Comparison of ENCODE assay signal across 20 cellular contexts in the genomic region with DNA sequence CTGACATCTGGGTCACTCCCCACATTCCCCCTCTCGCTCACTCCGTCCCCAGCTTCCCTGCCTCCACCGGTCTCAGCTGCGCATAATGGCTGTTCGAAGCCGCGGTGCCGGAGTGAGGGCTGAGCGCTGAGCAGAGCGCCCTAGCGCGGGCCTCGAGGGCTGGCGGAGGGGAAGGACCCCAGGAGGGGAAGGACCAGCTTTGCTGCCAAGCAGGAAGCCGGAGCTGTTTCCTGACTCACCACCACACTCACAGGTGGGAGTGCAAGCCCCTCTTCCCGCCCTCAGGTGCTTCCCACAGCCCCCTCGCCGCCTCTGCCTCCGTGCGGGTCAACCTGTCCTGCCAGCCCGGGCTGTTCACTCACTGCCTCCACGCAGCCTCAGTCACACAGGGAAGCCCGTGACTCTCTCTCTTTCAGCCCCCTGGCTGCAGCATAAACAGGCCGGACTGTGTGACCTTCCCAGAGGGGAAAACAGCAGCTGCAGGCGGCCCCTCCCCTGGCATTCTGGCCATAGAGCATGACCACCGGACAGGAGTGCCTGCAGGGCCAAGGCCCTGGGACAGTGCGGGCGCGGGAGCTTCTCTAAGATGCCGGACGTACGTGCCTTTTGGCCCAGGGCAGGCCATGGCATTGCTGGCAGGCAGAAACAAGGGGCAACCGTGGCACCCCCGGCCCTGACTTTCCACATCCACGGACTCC. TPM values are rescaled to one million over a fixed set of nuclear protein-coding genes. Genes with fewer than 3 reads are reported as not detected.
A peak's percentile ranks its signal among the peaks of the same experiment; 100 is the strongest.
DNase-seq lines count a peak whose midpoint lies in the region; ATAC-seq, FAIRE-seq and TF ChIP-seq lines count a peak whose summit lies in the region.
"Had no signal": no experiment of that assay in that cellular context is flagged by ENCODE, and none has a peak within 500 bp of the region (broad histone marks: within the 10 kb centered on the region; RNA-seq: fewer than 3 reads in every experiment).

No MANE protein-coding gene starts in this region.

- BruUV-seq in HepG2 (replicated peaks; lab: Mats Ljungman, UMichigan): no TSS peak
- BruUV-seq in Calu3 (replicated peaks; lab: Mats Ljungman, UMichigan): no TSS peak

- no peak for ATAC-seq in activated naive CD8-positive, alpha-beta T cell treated with anti-CD3 and anti-CD28 coated beads, Interleukin-2, amount 50 U/mL, for 24 hours
- ATAC-seq in HepG2 (peak; percentile 57), gastrocnemius medialis (peak; percentile 56 to 81), GM18519 (IDR thresholded peaks at IDR 0.05; ENCODE audit: low FRiP score, unreplicated experiment) (no peak)

- H3K36me3 Mint-ChIP-seq in activated naive CD8-positive, alpha-beta T cell treated with anti-CD3 and anti-CD28 coated beads for 36 hours: no peaks in the 10 kb centered on the region
- peaks cover 7% of the 10 kb centered on the region for H3K36me3 Mint-ChIP-seq in activated naive CD8-positive, alpha-beta T cell treated with anti-CD3 and anti-CD28 coated beads, Interleukin-2, amount 50 U/mL, for 24 hours (ENCODE audit: low read depth)
- H3K36me3 Mint-ChIP-seq in Calu3 (ENCODE audit: insufficient read depth, unreplicated experiment): no peaks in the 10 kb centered on the region
- H3K36me3 Mint-ChIP-seq: activated CD4-positive, alpha-beta memory T cell treated with anti-CD3 and anti-CD28 coated beads for 36 hours had no signal

- H3K4me2 ChIP-seq in HepG2 (ENCODE audit: low read depth, low read length): no peak overlapping the region

- no peaks in the 10 kb centered on the region for H3K79me2 ChIP-seq in HepG2 (ENCODE audit: insufficient read depth, low read length)

- H3K9me3 ChIP-seq in HepG2 (ENCODE audit: low read length): peaks cover 7% of the 10 kb centered on the region; the same call in 1 of the 2 replicates
- H3K9me3 ChIP-seq in gastrocnemius medialis: no peaks in the 10 kb centered on the region
- H3K9me3 ChIP-seq: adrenal gland, left ventricle myocardium inferior, transverse colon had no signal

- H3K36me3 ChIP-seq in HepG2 (replicated peaks in 1 of 2; ENCODE audit: control insufficient read depth in 1 of 2, insufficient read depth in 2 of 2, low read length in 2 of 2): no peaks in the 10 kb centered on the region; a peak in 2 of 5 replicates
- peaks cover 0 to 7% of the 10 kb centered on the region in 2 donors for H3K36me3 ChIP-seq in gastrocnemius medialis
- H3K36me3 ChIP-seq: adrenal gland, left ventricle myocardium inferior, transverse colon had no signal

- no peak for FAIRE-seq in HepG2 (lab: Jason Lieb, UNC)
- FAIRE-seq: A204.1 had no signal

- CTCF ChIA-PET in HepG2 (lab: Yijun Ruan, JAX; ENCODE audit: low intra/inter-chr PET ratio, low total read pairs) (no interaction called here), Calu3 (lab: Charles Lee) (no interaction called here)

- POLR2A ChIA-PET in HepG2 (lab: Yijun Ruan, JAX): no interaction called here

- TF ChIP-seq CTCF in HepG2 (CRISPR knock-in tag; IDR thresholded peaks at IDR 0.05) (peak; percentile 40; the same call in 1 of the 2 replicates), gastrocnemius medialis (IDR thresholded peaks at IDR 0.05 in 4 of 5, conservative IDR thresholded peaks at IDR 0.05 in 1 of 5) (no peak), Calu3 (IDR thresholded peaks at IDR 0.05; ENCODE audit: unreplicated experiment) (no peak)

- intact Hi-C loops in HepG2 (cut with micrococcal nuclease; ENCODE audit: unreplicated experiment): no loop called here
- intact Hi-C loops in gastrocnemius medialis (cut with DNase I; ENCODE audit: low total_unique reads): no loop called here
- intact Hi-C loops in Calu3 (cut with micrococcal nuclease; ENCODE audit: unreplicated experiment): no loop called here

- H3K27ac Mint-ChIP-seq in activated naive CD8-positive, alpha-beta T cell treated with anti-CD3 and anti-CD28 coated beads for 36 hours: no peak overlapping the region
- H3K27ac Mint-ChIP-seq in activated naive CD8-positive, alpha-beta T cell treated with anti-CD3 and anti-CD28 coated beads, Interleukin-2, amount 50 U/mL, for 24 hours: no peak overlapping the region
- no peak overlapping the region for H3K27ac Mint-ChIP-seq in Calu3 (ENCODE audit: unreplicated experiment)
- H3K27ac Mint-ChIP-seq: activated CD4-positive, alpha-beta memory T cell treated with anti-CD3 and anti-CD28 coated beads for 36 hours had no signal

- TF ChIP-seq POLR2A in HepG2 (IDR thresholded peaks at IDR 0.05; ENCODE audit: insufficient read depth in 1 of 2, low read depth in 2 of 2, low read length in 2 of 2) (no peak), gastrocnemius medialis (IDR thresholded peaks at IDR 0.05) (peak; percentile 35 to 42)

- no peak overlapping the region for H3K9ac ChIP-seq in HepG2 (ENCODE audit: insufficient read depth, low read depth, low read length)

- no peak overlapping the region for H2AFZ ChIP-seq in HepG2 (ENCODE audit: low read length)

- 85% methylated on average over 21 of the region's 35 CpGs for WGBS in HepG2 (ENCODE audit: low lambda C conversion rate)

- no peaks in the 10 kb centered on the region for H3K27me3 ChIP-seq in HepG2 (ENCODE audit: control insufficient read depth in 1 of 2, insufficient read depth in 2 of 2, low read length in 2 of 2)
- H3K27me3 ChIP-seq in gastrocnemius medialis: no peaks in the 10 kb centered on the region
- H3K27me3 ChIP-seq: adrenal gland, transverse colon had no signal

- in situ Hi-C loops in HepG2 (cut with HindIII; ENCODE audit: extremely low pct_ligation_motif_present, low pct_unique_long_range_greater_than_20kb): no loop called here
- in situ Hi-C loops in gastrocnemius medialis (cut with MboI; ENCODE audit: low sequenced_read_pairs in 4 of 4): no loop called here

- no peaks in the 10 kb centered on the region for H3K27me3 Mint-ChIP-seq in activated naive CD8-positive, alpha-beta T cell treated with anti-CD3 and anti-CD28 coated beads for 36 hours
- no peaks in the 10 kb centered on the region for H3K27me3 Mint-ChIP-seq in activated naive CD8-positive, alpha-beta T cell treated with anti-CD3 and anti-CD28 coated beads, Interleukin-2, amount 50 U/mL, for 24 hours
- H3K27me3 Mint-ChIP-seq in Calu3 (ENCODE audit: unreplicated experiment): no peaks in the 10 kb centered on the region
- H3K27me3 Mint-ChIP-seq: activated CD4-positive, alpha-beta memory T cell treated with anti-CD3 and anti-CD28 coated beads for 36 hours had no signal

- TF ChIP-seq EP300 in HepG2 (IDR thresholded peaks at IDR 0.05; ENCODE audit: low read depth in 2 of 2, low read length in 2 of 2) (no peak), HepG2 (CRISPR knock-in tag; IDR thresholded peaks at IDR 0.05; ENCODE audit: borderline replicate concordance) (no peak)

- H3K4me1 ChIP-seq in HepG2 (ENCODE audit: insufficient read depth, low read length): peaks cover 76% of the 10 kb centered on the region
- peaks cover 8 to 17% of the 10 kb centered on the region in 2 donors for H3K4me1 ChIP-seq in gastrocnemius medialis
- H3K4me1 ChIP-seq: left ventricle myocardium inferior had no signal

- H3K9me3 Mint-ChIP-seq in activated naive CD8-positive, alpha-beta T cell treated with anti-CD3 and anti-CD28 coated beads for 36 hours: peaks cover 4% of the 10 kb centered on the region
- peaks cover 6% of the 10 kb centered on the region for H3K9me3 Mint-ChIP-seq in activated naive CD8-positive, alpha-beta T cell treated with anti-CD3 and anti-CD28 coated beads, Interleukin-2, amount 50 U/mL, for 24 hours
- H3K9me3 Mint-ChIP-seq in Calu3 (ENCODE audit: low read depth, unreplicated experiment): no peaks in the 10 kb centered on the region

- H3K27ac ChIP-seq in HepG2 (ENCODE audit: extremely low read length, insufficient read depth, low read length) (peak overlapping the region; percentile 52), gastrocnemius medialis (peak overlapping the region; percentile 22 to 77 (median 72))
- H3K27ac ChIP-seq: HL-60, left ventricle myocardium inferior, transverse colon had no signal

- H3K4me3 ChIP-seq in HepG2 (replicated peaks in 1 of 3; ENCODE audit: insufficient read depth in 1 of 3, low read depth in 2 of 3, low read length in 3 of 3) (no peak overlapping the region), gastrocnemius medialis (peak overlapping the region in 2 of 4 donors; percentile 15 to 17)
- H3K4me3 ChIP-seq: adrenal gland, left ventricle myocardium inferior, transverse colon had no signal

- no peak for DNase-seq in activated naive CD8-positive, alpha-beta T cell treated with anti-CD3 and anti-CD28 coated beads for 36 hours
- DNase-seq in activated naive CD8-positive, alpha-beta T cell treated with anti-CD3 and anti-CD28 coated beads, Interleukin-2, amount 50 U/mL, for 24 hours: no peak
- DNase-seq in HepG2 (ENCODE audit: low spot score): peak; percentile 35
- DNase-seq in gastrocnemius medialis: peak in 1 of 2 donors; percentile 47
- DNase-seq in HuH-7.5 (ENCODE audit: low spot score): no peak
- no peak for DNase-seq in Calu3
- DNase-seq in NCI-H1417 treated with DMSO at 0.1 percent for 48 hours (lab: John Stamatoyannopoulos, UW): no peak
- DNase-seq: activated CD4-positive, alpha-beta memory T cell treated with anti-CD3 and anti-CD28 coated beads for 36 hours; adrenal gland; effector memory CD4-positive, alpha-beta T cell; hippocampal formation; KG1; left ventricle myocardium inferior; NCI-H1417; RPMI8226; stimulated activated CD4-positive, alpha-beta T cell treated with anti-CD3 and anti-CD28 coated beads, Interleukin-1b, Interleukin-23, amount 100 ng/mL, for 48 hours; transverse colon had no signal

- peak overlapping the region; percentile 43 for H3K4me3 Mint-ChIP-seq in activated naive CD8-positive, alpha-beta T cell treated with anti-CD3 and anti-CD28 coated beads for 36 hours
- no peak overlapping the region for H3K4me3 Mint-ChIP-seq in activated naive CD8-positive, alpha-beta T cell treated with anti-CD3 and anti-CD28 coated beads, Interleukin-2, amount 50 U/mL, for 24 hours
- H3K4me3 Mint-ChIP-seq in Calu3 (ENCODE audit: low read depth, unreplicated experiment): no peak overlapping the region
- H3K4me3 Mint-ChIP-seq: activated CD4-positive, alpha-beta memory T cell treated with anti-CD3 and anti-CD28 coated beads for 36 hours had no signal

- peaks cover 22% of the 10 kb centered on the region for H3K4me1 Mint-ChIP-seq in activated naive CD8-positive, alpha-beta T cell treated with anti-CD3 and anti-CD28 coated beads for 36 hours
- peaks cover 38% of the 10 kb centered on the region for H3K4me1 Mint-ChIP-seq in activated naive CD8-positive, alpha-beta T cell treated with anti-CD3 and anti-CD28 coated beads, Interleukin-2, amount 50 U/mL, for 24 hours
- H3K4me1 Mint-ChIP-seq in Calu3 (ENCODE audit: low read depth, unreplicated experiment): no peaks in the 10 kb centered on the region

- no peak for TF ChIP-seq RAD21 in HepG2 (CRISPR knock-in tag; IDR thresholded peaks at IDR 0.05)

- no peaks in the 10 kb centered on the region for H4K20me1 ChIP-seq in HepG2 (ENCODE audit: insufficient read depth, low read length)

RNA-seq across cellular contexts. Expression of gene SLC43A2, which starts 23.7 kb away (rescaled TPM):
- 1 to 10 TPM; 3.7 to 4.6 TPM for total RNA-seq in activated naive CD8-positive, alpha-beta T cell treated with anti-CD3 and anti-CD28 coated beads for 36 hours
- 3.3 and 7.3 TPM in 2 replicates for total RNA-seq in HepG2 (2016; rRNA removed; fragmentation: Illumina TruSeq; extraction: Trizol)
- 0.97 and 1.3 TPM in 2 replicates for total RNA-seq in HepG2 (2016; cell fraction: cytosol; rRNA removed; fragmentation: Illumina TruSeq; extraction: Trizol; ENCODE audit: low read depth)
- total RNA-seq in HepG2 (2016; cell fraction: insoluble cytoplasmic fraction; rRNA removed; fragmentation: Illumina TruSeq; extraction: Trizol): 2.0 and 8.1 TPM in 2 replicates
- total RNA-seq in HepG2 (2016; cell fraction: membrane; rRNA removed; fragmentation: Illumina TruSeq; extraction: Trizol): 4.2 and 4.8 TPM in 2 replicates
- total RNA-seq in HepG2 (2016; cell fraction: nucleus; rRNA removed; fragmentation: Illumina TruSeq; extraction: Trizol): 6.5 and 9.2 TPM in 2 replicates
- polyA plus RNA-seq in HepG2 (2011; rRNA removed): 20.0 and 26.7 TPM in 2 replicates
- 24.6 and 32.6 TPM in 2 replicates for polyA plus RNA-seq in HepG2 (2011; cell fraction: cytosol; rRNA removed)
- 23.0 and 27.0 TPM in 2 replicates for polyA plus RNA-seq in HepG2 (2011; cell fraction: nucleus; rRNA removed)
- polyA plus RNA-seq in HepG2 (2012): 23.6 and 32.7 TPM in 2 replicates
- 1.1 and 1.6 TPM in 2 replicates for polyA plus RNA-seq in HepG2 (2016; cell fraction: cytosol; fragmentation: Illumina TruSeq; extraction: Trizol; ENCODE audit: low read depth)
- polyA plus RNA-seq in HepG2 (2016; cell fraction: insoluble cytoplasmic fraction; fragmentation: Illumina TruSeq; extraction: Trizol; ENCODE audit: low read depth): 3.0 and 4.3 TPM in 2 replicates
- 2.7 and 2.9 TPM in 2 replicates for polyA plus RNA-seq in HepG2 (2016; cell fraction: membrane; fragmentation: Illumina TruSeq; extraction: Trizol; ENCODE audit: low read depth)
- polyA plus RNA-seq in HepG2 (2016; cell fraction: nucleus; fragmentation: Illumina TruSeq; extraction: Trizol; ENCODE audit: insufficient read depth, low read depth): 12.1 and 13.4 TPM in 2 replicates
- polyA minus RNA-seq in HepG2 (2011; rRNA and poly(A)+ RNA removed; ENCODE audit: low replicate concordance): 35.9 and 121 TPM in 2 replicates
- 22.7 and 26.1 TPM in 2 replicates for polyA minus RNA-seq in HepG2 (2011; cell fraction: cytosol; rRNA and poly(A)+ RNA removed)
- 18.9 and 19.1 TPM in 2 replicates for polyA minus RNA-seq in HepG2 (2011; cell fraction: nucleus; rRNA and poly(A)+ RNA removed)
- total RNA-seq in gastrocnemius medialis: 10 to 100 TPM; 26.9 to 96.9 (median 55.2) TPM
- total RNA-seq in Calu3 (2022): 3.3 TPM in 2 replicates

RNA-seq across cellular contexts. Expression of gene SCARF1, which starts 40.6 kb away (rescaled TPM):
- 1 to 10 TPM; 2.5 to 2.6 TPM for total RNA-seq in activated naive CD8-positive, alpha-beta T cell treated with anti-CD3 and anti-CD28 coated beads for 36 hours
- total RNA-seq in HepG2 (2016; rRNA removed; fragmentation: Illumina TruSeq; extraction: Trizol) (0.24 TPM in 1 of 2 replicates, not detected in the other), gastrocnemius medialis (10 to 100 TPM in 1 of 4 donors, 1 to 10 TPM in 3; 4.1 to 15.1 (median 5.7) TPM), Calu3 (2022) (0.14 and 0.37 TPM in 2 replicates)
- total RNA-seq in HepG2 (2016; cell fraction: cytosol; rRNA removed; fragmentation: Illumina TruSeq; extraction: Trizol; ENCODE audit: low read depth): 0.09 TPM in 1 of 2 replicates, not detected in the other
- total RNA-seq in HepG2 (2016; cell fraction: insoluble cytoplasmic fraction; rRNA removed; fragmentation: Illumina TruSeq; extraction: Trizol): 0.04 TPM in 1 of 2 replicates, not detected in the other
- 0.07 and 0.09 TPM in 2 replicates for total RNA-seq in HepG2 (2016; cell fraction: membrane; rRNA removed; fragmentation: Illumina TruSeq; extraction: Trizol)
- total RNA-seq in HepG2 (2016; cell fraction: nucleus; rRNA removed; fragmentation: Illumina TruSeq; extraction: Trizol): 0.16 and 0.34 TPM in 2 replicates
- polyA plus RNA-seq in HepG2 (2011; rRNA removed): 0.71 and 0.72 TPM in 2 replicates
- polyA plus RNA-seq in HepG2 (2011; cell fraction: cytosol; rRNA removed): 0.17 and 0.25 TPM in 2 replicates
- 7.1 and 9.1 TPM in 2 replicates for polyA plus RNA-seq in HepG2 (2011; cell fraction: nucleus; rRNA removed)
- polyA plus RNA-seq in HepG2 (2012): 0.39 and 0.59 TPM in 2 replicates
- not detected in 2 replicates for polyA plus RNA-seq in HepG2 (2016; cell fraction: cytosol; fragmentation: Illumina TruSeq; extraction: Trizol; ENCODE audit: low read depth)
- not detected in 2 replicates for polyA plus RNA-seq in HepG2 (2016; cell fraction: insoluble cytoplasmic fraction; fragmentation: Illumina TruSeq; extraction: Trizol; ENCODE audit: low read depth)
- polyA plus RNA-seq in HepG2 (2016; cell fraction: membrane; fragmentation: Illumina TruSeq; extraction: Trizol; ENCODE audit: low read depth): not detected in 2 replicates
- 0.44 and 0.51 TPM in 2 replicates for polyA plus RNA-seq in HepG2 (2016; cell fraction: nucleus; fragmentation: Illumina TruSeq; extraction: Trizol; ENCODE audit: insufficient read depth, low read depth)
- 0.23 and 0.68 TPM in 2 replicates for polyA minus RNA-seq in HepG2 (2011; rRNA and poly(A)+ RNA removed; ENCODE audit: low replicate concordance)
- polyA minus RNA-seq in HepG2 (2011; cell fraction: cytosol; rRNA and poly(A)+ RNA removed): not detected in 2 replicates
- polyA minus RNA-seq in HepG2 (2011; cell fraction: nucleus; rRNA and poly(A)+ RNA removed): 0.99 and 1.5 TPM in 2 replicates

RNA-seq across cellular contexts. Expression of gene PITPNA, which starts 42.4 kb away (rescaled TPM):
- 10 to 100 TPM; 54.9 to 58.4 TPM for total RNA-seq in activated naive CD8-positive, alpha-beta T cell treated with anti-CD3 and anti-CD28 coated beads for 36 hours
- 14.3 and 15.5 TPM in 2 replicates for total RNA-seq in HepG2 (2016; rRNA removed; fragmentation: Illumina TruSeq; extraction: Trizol)
- 12.3 and 14.3 TPM in 2 replicates for total RNA-seq in HepG2 (2016; cell fraction: cytosol; rRNA removed; fragmentation: Illumina TruSeq; extraction: Trizol; ENCODE audit: low read depth)
- total RNA-seq in HepG2 (2016; cell fraction: insoluble cytoplasmic fraction; rRNA removed; fragmentation: Illumina TruSeq; extraction: Trizol): 14.3 and 15.2 TPM in 2 replicates
- total RNA-seq in HepG2 (2016; cell fraction: membrane; rRNA removed; fragmentation: Illumina TruSeq; extraction: Trizol): 10.2 and 12.2 TPM in 2 replicates
- total RNA-seq in HepG2 (2016; cell fraction: nucleus; rRNA removed; fragmentation: Illumina TruSeq; extraction: Trizol): 7.5 and 8.0 TPM in 2 replicates
- polyA plus RNA-seq in HepG2 (2011; rRNA removed): 20.7 and 23.7 TPM in 2 replicates
- 15.2 and 22.5 TPM in 2 replicates for polyA plus RNA-seq in HepG2 (2011; cell fraction: cytosol; rRNA removed)
- 21.9 and 25.0 TPM in 2 replicates for polyA plus RNA-seq in HepG2 (2011; cell fraction: nucleus; rRNA removed)
- polyA plus RNA-seq in HepG2 (2012): 23.5 and 27.9 TPM in 2 replicates
- polyA plus RNA-seq in HepG2 (2016; cell fraction: cytosol; fragmentation: Illumina TruSeq; extraction: Trizol; ENCODE audit: low read depth): 13.6 and 17.3 TPM in 2 replicates
- 33.8 and 40.9 TPM in 2 replicates for polyA plus RNA-seq in HepG2 (2016; cell fraction: insoluble cytoplasmic fraction; fragmentation: Illumina TruSeq; extraction: Trizol; ENCODE audit: low read depth)
- polyA plus RNA-seq in HepG2 (2016; cell fraction: membrane; fragmentation: Illumina TruSeq; extraction: Trizol; ENCODE audit: low read depth): 21.2 and 22.5 TPM in 2 replicates
- 37.8 and 46.2 TPM in 2 replicates for polyA plus RNA-seq in HepG2 (2016; cell fraction: nucleus; fragmentation: Illumina TruSeq; extraction: Trizol; ENCODE audit: insufficient read depth, low read depth)
- 11.3 and 29.3 TPM in 2 replicates for polyA minus RNA-seq in HepG2 (2011; rRNA and poly(A)+ RNA removed; ENCODE audit: low replicate concordance)
- 7.8 and 9.6 TPM in 2 replicates for polyA minus RNA-seq in HepG2 (2011; cell fraction: cytosol; rRNA and poly(A)+ RNA removed)
- polyA minus RNA-seq in HepG2 (2011; cell fraction: nucleus; rRNA and poly(A)+ RNA removed): 6.8 and 7.5 TPM in 2 replicates
- total RNA-seq in gastrocnemius medialis: 10 to 100 TPM in 3 of 4 donors, 1 to 10 TPM in 1; 9.4 to 24.3 (median 19.6) TPM
- 52.0 and 59.4 TPM in 2 replicates for total RNA-seq in Calu3 (2022)

RNA-seq across cellular contexts. Expression of gene RILP, which starts 44.7 kb away (rescaled TPM):
- 1 to 10 TPM; 3.2 to 3.4 TPM for total RNA-seq in activated naive CD8-positive, alpha-beta T cell treated with anti-CD3 and anti-CD28 coated beads for 36 hours
- total RNA-seq in HepG2 (2016; rRNA removed; fragmentation: Illumina TruSeq; extraction: Trizol) (4.7 and 6.6 TPM in 2 replicates), gastrocnemius medialis (10 to 100 TPM; 45.5 to 94.7 (median 58.9) TPM), Calu3 (2022) (1.8 and 3.2 TPM in 2 replicates)
- 19.7 and 24.4 TPM in 2 replicates for total RNA-seq in HepG2 (2016; cell fraction: cytosol; rRNA removed; fragmentation: Illumina TruSeq; extraction: Trizol; ENCODE audit: low read depth)
- 5.0 and 7.1 TPM in 2 replicates for total RNA-seq in HepG2 (2016; cell fraction: insoluble cytoplasmic fraction; rRNA removed; fragmentation: Illumina TruSeq; extraction: Trizol)
- total RNA-seq in HepG2 (2016; cell fraction: membrane; rRNA removed; fragmentation: Illumina TruSeq; extraction: Trizol): 13.1 and 14.3 TPM in 2 replicates
- 3.3 and 3.9 TPM in 2 replicates for total RNA-seq in HepG2 (2016; cell fraction: nucleus; rRNA removed; fragmentation: Illumina TruSeq; extraction: Trizol)
- 8.1 and 9.4 TPM in 2 replicates for polyA plus RNA-seq in HepG2 (2011; rRNA removed)
- 4.3 and 6.7 TPM in 2 replicates for polyA plus RNA-seq in HepG2 (2011; cell fraction: cytosol; rRNA removed)
- polyA plus RNA-seq in HepG2 (2011; cell fraction: nucleus; rRNA removed): 19.2 and 23.3 TPM in 2 replicates
- polyA plus RNA-seq in HepG2 (2012): 4.5 and 5.2 TPM in 2 replicates
- 24.9 and 29.6 TPM in 2 replicates for polyA plus RNA-seq in HepG2 (2016; cell fraction: cytosol; fragmentation: Illumina TruSeq; extraction: Trizol; ENCODE audit: low read depth)
- polyA plus RNA-seq in HepG2 (2016; cell fraction: insoluble cytoplasmic fraction; fragmentation: Illumina TruSeq; extraction: Trizol; ENCODE audit: low read depth): 3.9 and 6.6 TPM in 2 replicates
- 12.1 and 14.0 TPM in 2 replicates for polyA plus RNA-seq in HepG2 (2016; cell fraction: membrane; fragmentation: Illumina TruSeq; extraction: Trizol; ENCODE audit: low read depth)
- 6.7 and 7.6 TPM in 2 replicates for polyA plus RNA-seq in HepG2 (2016; cell fraction: nucleus; fragmentation: Illumina TruSeq; extraction: Trizol; ENCODE audit: insufficient read depth, low read depth)
- 5.6 and 7.3 TPM in 2 replicates for polyA minus RNA-seq in HepG2 (2011; rRNA and poly(A)+ RNA removed; ENCODE audit: low replicate concordance)
- 5.0 TPM in 2 replicates for polyA minus RNA-seq in HepG2 (2011; cell fraction: cytosol; rRNA and poly(A)+ RNA removed)
- polyA minus RNA-seq in HepG2 (2011; cell fraction: nucleus; rRNA and poly(A)+ RNA removed): 6.0 and 9.0 TPM in 2 replicates

Comparison
In these comparisons a context has a peak if more than half of its experiments do, and no peak if none do; other contexts are left out.
1. ATAC-seq: peak in HepG2 (single experiment) and gastrocnemius medialis (2 of 2); none in activated naive CD8-positive, alpha-beta T cell treated with anti-CD3 and anti-CD28 coated beads, Interleukin-2, amount 50 U/mL, for 24 hours (single experiment) and GM18519 (single experiment).
2. POLR2A ChIP-seq: peak in gastrocnemius medialis (2 of 2); none in HepG2 (0 of 2).